7 cellular contexts compared by ENCODE assay signal in the genomic region with DNA sequence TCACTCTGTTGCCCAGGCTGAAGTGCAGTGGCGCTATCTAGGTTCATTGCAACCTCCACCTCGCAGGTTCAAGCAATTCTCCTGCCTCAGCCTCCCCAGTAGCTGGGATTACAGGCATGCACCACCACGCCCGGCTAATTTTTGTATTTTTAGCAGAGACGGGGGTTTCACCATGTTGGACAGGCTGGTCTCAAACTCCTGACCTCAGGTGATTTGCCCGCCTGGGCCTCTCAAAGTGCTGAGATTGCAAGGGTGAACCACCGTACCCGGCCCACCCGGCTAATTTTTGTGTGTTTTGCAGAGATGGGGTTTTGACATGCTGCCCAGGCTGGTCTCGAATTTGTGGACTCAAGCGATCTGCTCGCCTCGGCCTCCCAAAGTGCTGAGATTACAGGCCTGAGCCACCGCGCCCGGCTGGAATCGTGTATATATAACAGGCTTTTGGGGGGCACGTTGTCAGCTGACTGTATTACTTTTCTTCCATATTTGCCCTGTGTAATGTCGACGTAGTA. TPM values are rescaled to one million over a fixed set of nuclear protein-coding genes. Genes with fewer than 3 reads are reported as not detected.
DNase-seq lines count a peak whose midpoint lies in the region; ATAC-seq and TF ChIP-seq lines count a peak whose summit lies in the region.
"Not testable (repeated sequence)": the region's sequence is repeated elsewhere in the genome, so short reads cannot be mapped to it uniquely, and the experiment has no call there.

No MANE protein-coding gene starts in this region.

- in situ Hi-C loops in GM23248 (cut with MboI); Panc1 (cut with HindIII; ENCODE audit: low pct_unique_long_range_greater_than_20kb, low sequenced_read_pairs): not testable (repeated sequence)

- H4K20me1 ChIP-seq in GM23248 (ENCODE audit: insufficient read depth): peaks cover 29% of the 10 kb centered on the region; the same call in 1 of the 2 replicates

- H3K27ac Mint-ChIP-seq in activated T-cell treated with anti-CD3 and anti-CD28 coated beads, Interleukin-2, amount 50 U/mL, for 72 hours: peak overlapping the region; percentile 100
- H3K27ac Mint-ChIP-seq in naive thymus-derived CD4-positive, alpha-beta T cell: peak overlapping the region; percentile 98 to 100 (median 100)

- not testable (repeated sequence) for H3K9me3 ChIP-seq in GM23248 (ENCODE audit: low read depth); Panc1 (ENCODE audit: control insufficient read depth, insufficient read depth, low read depth, low read length); left ventricle myocardium inferior (replicated peaks); naive thymus-derived CD4-positive, alpha-beta T cell (ENCODE audit: control insufficient read depth in 2 of 3, low read length in 3 of 3); skeletal muscle tissue (ENCODE audit: control insufficient read depth in 3 of 3, low read length in 3 of 3)

- H3K4me2 ChIP-seq in GM23248 (ENCODE audit: unreplicated experiment): peak overlapping the region; percentile 99

- peaks cover 41% of the 10 kb centered on the region for H3K4me1 Mint-ChIP-seq in activated T-cell treated with anti-CD3 and anti-CD28 coated beads, Interleukin-2, amount 50 U/mL, for 72 hours (ENCODE audit: low read depth)
- H3K4me1 Mint-ChIP-seq in naive thymus-derived CD4-positive, alpha-beta T cell: peaks cover 25 to 45% (median 40%) of the 10 kb centered on the region in 7 donors

- H3K27me3 Mint-ChIP-seq in activated T-cell treated with anti-CD3 and anti-CD28 coated beads, Interleukin-2, amount 50 U/mL, for 72 hours (ENCODE audit: low read depth); naive thymus-derived CD4-positive, alpha-beta T cell: not testable (repeated sequence)

- H3K9me3 Mint-ChIP-seq in activated T-cell treated with anti-CD3 and anti-CD28 coated beads, Interleukin-2, amount 50 U/mL, for 72 hours; naive thymus-derived CD4-positive, alpha-beta T cell: not testable (repeated sequence)

- H3K9ac ChIP-seq in GM23248 (peak overlapping the region; percentile 100), skeletal muscle tissue (ENCODE audit: low read depth in 1 of 3, low read length in 3 of 3) (peak overlapping the region; percentile 95 to 100 (median 99))

- H3K79me2 ChIP-seq in GM23248 (ENCODE audit: insufficient read depth): peaks cover 52% of the 10 kb centered on the region

- TF ChIP-seq CTCF in Panc1 (IDR thresholded peaks at IDR 0.05); choroid plexus epithelial cell (conservative IDR thresholded peaks at IDR 0.05; ENCODE audit: low read depth, low read length); left ventricle myocardium inferior (IDR thresholded peaks at IDR 0.05; ENCODE audit: borderline replicate concordance): not testable (repeated sequence)

- ATAC-seq in Panc1; activated T-cell treated with anti-CD3 and anti-CD28 coated beads, Interleukin-2, amount 50 U/mL, for 72 hours (replicated peaks in 1 of 2); naive thymus-derived CD4-positive, alpha-beta T cell: not testable (repeated sequence)

- H2AFZ ChIP-seq in GM23248: peak overlapping the region; percentile 97

- H3K27me3 ChIP-seq in GM23248 (replicated peaks; ENCODE audit: insufficient read depth); Panc1 (ENCODE audit: control insufficient read depth, insufficient read depth, low read length); left ventricle myocardium inferior (ENCODE audit: low read depth); naive thymus-derived CD4-positive, alpha-beta T cell (ENCODE audit: control insufficient read depth in 2 of 2, insufficient read depth in 2 of 2, low read length in 2 of 2); skeletal muscle tissue (ENCODE audit: control insufficient read depth in 3 of 3, insufficient read depth in 3 of 3, low read length in 3 of 3): not testable (repeated sequence)

- H3K9me2 ChIP-seq in GM23248 (ENCODE audit: insufficient read depth): not testable (repeated sequence)

- not testable (repeated sequence) for DNase-seq in GM23248; Panc1 (ENCODE audit: low read depth, low spot score); activated T-cell treated with anti-CD3 and anti-CD28 coated beads, Interleukin-2, amount 50 U/mL, for 72 hours; choroid plexus epithelial cell (ENCODE audit: low read depth); left ventricle myocardium inferior; naive thymus-derived CD4-positive, alpha-beta T cell

- peaks cover 10 to 18% of the 10 kb centered on the region in 2 donors for H3K36me3 Mint-ChIP-seq in activated T-cell treated with anti-CD3 and anti-CD28 coated beads, Interleukin-2, amount 50 U/mL, for 72 hours (ENCODE audit: insufficient read depth in 2 of 2)
- H3K36me3 Mint-ChIP-seq in naive thymus-derived CD4-positive, alpha-beta T cell: not testable (repeated sequence)

- intact Hi-C loops in Panc1 (cut with micrococcal nuclease; ENCODE audit: unreplicated experiment): loop anchor here (5.0 kb wide), 1 partner anchor 60 kb away; the partner anchor contains the start of gene IGF2BP3
- intact Hi-C loops in left ventricle myocardium inferior (cut with micrococcal nuclease): not testable (repeated sequence)
- intact Hi-C loops in naive thymus-derived CD4-positive, alpha-beta T cell (cut with micrococcal nuclease): loop anchor here (1.0 to 10.0 kb wide), 16 partner anchors 15 to 1642 kb away; partner anchors contain the start of genes CCDC126 (in 2 of the 2), CYCS (in 1 of the 2), HYCC1 (in 1 of the 2) and MALSU1 (in 1 of the 2)

- CTCF ChIA-PET in Panc1 (lab: Charles Lee): interaction anchor here (0.6 to 0.8 kb wide), 2 partner anchors 14 to 261 kb away, joined by 3 to 4 read pairs; no protein-coding TSS in a partner anchor
- CTCF ChIA-PET in naive thymus-derived CD4-positive, alpha-beta T cell (lab: Charles Lee): interaction anchor here (1.0 to 4.0 kb wide), 2 partner anchors 14 to 235 kb away, joined by 3 to 17 read pairs; no protein-coding TSS in a partner anchor

- not testable (repeated sequence) for H3K36me3 ChIP-seq in GM23248 (ENCODE audit: low read depth); Panc1 (ENCODE audit: control insufficient read depth, insufficient read depth, low read length); left ventricle myocardium inferior; skeletal muscle tissue (ENCODE audit: control insufficient read depth in 3 of 3, insufficient read depth in 3 of 3, low read length in 3 of 3)
- H3K36me3 ChIP-seq in naive thymus-derived CD4-positive, alpha-beta T cell (ENCODE audit: control insufficient read depth in 2 of 3, insufficient read depth in 3 of 3, low read length in 3 of 3): peaks cover 0 to 10% (median 0%) of the 10 kb centered on the region in 3 experiments

- POLR2A ChIA-PET in Panc1 (lab: Charles Lee): interaction anchor here (0.6 kb wide), 3 partner anchors 9 to 233 kb away, joined by 3 read pairs; partner anchors contain the start of gene MALSU1
- POLR2A ChIA-PET in naive thymus-derived CD4-positive, alpha-beta T cell (lab: Charles Lee): interaction anchor here (0.6 to 4.9 kb wide), 6 partner anchors 7 to 1042 kb away, joined by 3 to 52 read pairs (median 5); no protein-coding TSS in a partner anchor

- H3K27ac ChIP-seq in GM23248 (peak overlapping the region; percentile 98; the same call in 1 of the 2 replicates), Panc1 (ENCODE audit: low read length) (peak overlapping the region; percentile 97), left ventricle myocardium inferior (replicated peaks) (peak overlapping the region; percentile 96), skeletal muscle tissue (ENCODE audit: low read depth, low read length) (peak overlapping the region; percentile 99)
- peak overlapping the region; percentile 93 for H3K27ac ChIP-seq in naive thymus-derived CD4-positive, alpha-beta T cell (ENCODE audit: low read depth, low read length)

- H3K4me1 ChIP-seq in GM23248 (ENCODE audit: insufficient read depth): peaks cover 28% of the 10 kb centered on the region
- peaks cover 28% of the 10 kb centered on the region for H3K4me1 ChIP-seq in Panc1 (ENCODE audit: control insufficient read depth, insufficient read depth, low read length)
- H3K4me1 ChIP-seq in left ventricle myocardium inferior: peaks cover 46% of the 10 kb centered on the region
- peaks cover 24 to 26% of the 10 kb centered on the region in 2 donors for H3K4me1 ChIP-seq in naive thymus-derived CD4-positive, alpha-beta T cell (ENCODE audit: control insufficient read depth in 2 of 2, insufficient read depth in 2 of 2, low read length in 2 of 2)
- peaks cover 4 to 10% (median 9%) of the 10 kb centered on the region in 3 donors for H3K4me1 ChIP-seq in skeletal muscle tissue (ENCODE audit: control insufficient read depth in 3 of 3, insufficient read depth in 3 of 3, low read length in 3 of 3)

- H3K4me3 ChIP-seq in GM23248 (peak overlapping the region; percentile 94), Panc1 (ENCODE audit: low read depth in 2 of 2, low read length in 2 of 2) (peak overlapping the region; percentile 92 to 94), choroid plexus epithelial cell (ENCODE audit: low read depth, low read length) (peak overlapping the region; percentile 96), left ventricle myocardium inferior (peak overlapping the region; percentile 88), skeletal muscle tissue (ENCODE audit: low read length in 3 of 3) (peak overlapping the region; percentile 93 to 97 (median 95))
- peak overlapping the region; percentile 80 for H3K4me3 ChIP-seq in naive thymus-derived CD4-positive, alpha-beta T cell (ENCODE audit: low read length)

- H3F3A ChIP-seq in GM23248 (ENCODE audit: insufficient read depth): not testable (repeated sequence)

- BruUV-seq in Panc1 (replicated peaks; lab: Mats Ljungman, UMichigan): not testable (repeated sequence)

- peak overlapping the region; percentile 100 for H3K4me3 Mint-ChIP-seq in activated T-cell treated with anti-CD3 and anti-CD28 coated beads, Interleukin-2, amount 50 U/mL, for 72 hours
- H3K4me3 Mint-ChIP-seq in naive thymus-derived CD4-positive, alpha-beta T cell: peak overlapping the region; percentile 89 to 100 (median 99)

- WGBS in GM23248 (ENCODE audit: low coverage in 1 of 2, low lambda C conversion rate in 2 of 2, missing lambda C conversion rate in 2 of 2), 2 experiments: 90 to 91% methylated on average over 19 to 20 of the region's 20 CpGs

RNA-seq across cellular contexts. Expression of gene TRA2A, which starts 0.8 kb away (rescaled TPM):
- total RNA-seq in GM23248 (2014; rRNA removed; shearing (Covaris generic)): 14.7 and 26.2 TPM in 2 replicates
- 77.5 and 87.9 TPM in 2 replicates for polyA plus RNA-seq in GM23248 (2016; fragmentation: Nextera tagmentation; extraction: Ambion mirVana)
- 106 TPM for total RNA-seq in Panc1 (2021; ENCODE audit: unreplicated experiment)
- 63.3 TPM for polyA plus RNA-seq in Panc1 (2012; ENCODE audit: insufficient read length)
- 10 to 100 TPM; 96.8 to 97.3 TPM for total RNA-seq in activated T-cell treated with anti-CD3 and anti-CD28 coated beads, Interleukin-2, amount 50 U/mL, for 72 hours
- 25.6 TPM for total RNA-seq in left ventricle myocardium inferior
- 100 to 1,000 TPM; 131 to 263 (median 163) TPM for total RNA-seq in naive thymus-derived CD4-positive, alpha-beta T cell
- 10 to 100 TPM; 34.0 to 64.6 TPM for polyA plus RNA-seq in naive thymus-derived CD4-positive, alpha-beta T cell
- total RNA-seq in skeletal muscle tissue: 33.9 TPM
